In the genomic region with DNA sequence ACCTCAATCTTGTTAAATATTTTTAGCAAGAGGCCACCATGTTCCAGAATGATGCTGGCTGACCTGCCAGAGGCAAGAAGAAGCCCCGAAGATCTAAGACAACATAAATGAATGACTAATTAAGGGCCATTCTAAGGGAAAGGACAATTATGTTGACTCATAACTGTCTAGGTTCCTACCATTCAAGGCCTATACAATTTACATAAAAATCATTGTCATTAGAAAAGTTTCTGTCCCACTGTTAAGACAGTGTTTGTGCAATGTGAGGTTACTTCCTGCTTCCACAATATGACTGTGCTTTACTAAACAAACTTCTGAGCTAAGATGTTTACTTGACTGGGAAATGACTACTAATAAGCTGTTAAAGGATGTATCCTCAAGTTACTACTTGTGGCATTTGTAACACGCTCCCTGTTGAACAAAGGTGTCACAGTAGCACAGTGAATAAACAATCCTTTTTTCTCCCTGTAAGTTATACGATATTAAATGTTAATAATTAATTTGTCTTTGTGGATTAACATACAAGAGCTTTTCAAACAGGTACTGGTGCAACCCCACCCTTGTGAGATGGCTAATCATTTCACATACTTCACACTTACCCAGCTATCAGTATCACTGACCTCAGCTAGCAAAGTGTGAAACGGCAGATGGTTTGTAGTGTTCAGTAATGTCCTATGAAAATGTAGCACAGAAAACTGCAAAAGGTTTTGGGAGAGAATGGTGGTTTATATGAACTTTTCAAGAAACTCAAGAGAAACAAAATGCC, we compare ENCODE assay signal across 7 cellular contexts.
DNase-seq lines count a peak whose midpoint lies in the region; ATAC-seq, FAIRE-seq and TF ChIP-seq lines count a peak whose summit lies in the region.

No MANE protein-coding gene starts in this region.

- H3K4me1 ChIP-seq in body of pancreas (peaks cover 12% of the 10 kb centered on the region), small intestine (ENCODE audit: control insufficient read depth in 2 of 2, insufficient read depth in 1 of 2, low read depth in 1 of 2, low read length in 1 of 2) (peaks cover 5 to 7% of the 10 kb centered on the region in 2 donors)

- no peak for TF ChIP-seq CTCF in body of pancreas (IDR thresholded peaks at IDR 0.05)

- H3K36me3 ChIP-seq in body of pancreas (replicated peaks in 1 of 2; ENCODE audit: insufficient read depth in 1 of 2, low read depth in 2 of 2) (no peaks in the 10 kb centered on the region), small intestine (ENCODE audit: control insufficient read depth in 2 of 2, insufficient read depth in 2 of 2, low read length in 2 of 2) (no peaks in the 10 kb centered on the region)

- H3K4me3 ChIP-seq in body of pancreas = no peak overlapping the region
- H3K4me3 ChIP-seq in small intestine (ENCODE audit: low read depth in 1 of 2, low read length in 2 of 2) = no peak overlapping the region

- no peaks in the 10 kb centered on the region for H3K9me3 ChIP-seq in body of pancreas
- H3K9me3 ChIP-seq in small intestine (ENCODE audit: control insufficient read depth, low read depth) = no peaks in the 10 kb centered on the region

- intact Hi-C loops in body of pancreas (cut with DNase I) = no loop called here

- FAIRE-seq in small intestine (lab: Jason Lieb, UNC) = no peak

- no peak for TF ChIP-seq POLR2A in body of pancreas (IDR thresholded peaks at IDR 0.05)

- H3K27me3 ChIP-seq in body of pancreas (no peaks in the 10 kb centered on the region), small intestine (ENCODE audit: control insufficient read depth in 2 of 2, insufficient read depth in 2 of 2, low read length in 2 of 2) (no peaks in the 10 kb centered on the region)

- ATAC-seq in GM19328 (IDR thresholded peaks at IDR 0.05; ENCODE audit: unreplicated experiment) (peak; percentile 34), HG02973 (IDR thresholded peaks at IDR 0.05; ENCODE audit: unreplicated experiment) (peak; percentile 47), body of pancreas (peak; percentile 68)

- H3K27ac ChIP-seq in body of pancreas (peak overlapping the region in 2 of 4 donors; percentile 27 to 48), small intestine (ENCODE audit: low read depth in 1 of 2, low read length in 1 of 2) (peak overlapping the region in 1 of 2 donors; percentile 40)

- WGBS in body of pancreas, 2 donors = 24 to 27% methylated on average over 4 of the region's 4 CpGs
- WGBS in small intestine, 3 donors = 12 to 50% (median 18%) methylated on average over 4 of the region's 4 CpGs

- no peak for DNase-seq in body of pancreas
- DNase-seq in small intestine = peak; percentile 78
- DNase-seq in activated CD8-positive, alpha-beta memory T cell treated with anti-CD3 and anti-CD28 coated beads, Interleukin-2, amount 50 U/mL, for 4 hours = no peak
- DNase-seq in foreskin melanocyte = no peak
- DNase-seq in DMS79 (lab: John Stamatoyannopoulos, UW) = no peak
